ENCODE assay signal across 9 cellular contexts in the genomic region with DNA sequence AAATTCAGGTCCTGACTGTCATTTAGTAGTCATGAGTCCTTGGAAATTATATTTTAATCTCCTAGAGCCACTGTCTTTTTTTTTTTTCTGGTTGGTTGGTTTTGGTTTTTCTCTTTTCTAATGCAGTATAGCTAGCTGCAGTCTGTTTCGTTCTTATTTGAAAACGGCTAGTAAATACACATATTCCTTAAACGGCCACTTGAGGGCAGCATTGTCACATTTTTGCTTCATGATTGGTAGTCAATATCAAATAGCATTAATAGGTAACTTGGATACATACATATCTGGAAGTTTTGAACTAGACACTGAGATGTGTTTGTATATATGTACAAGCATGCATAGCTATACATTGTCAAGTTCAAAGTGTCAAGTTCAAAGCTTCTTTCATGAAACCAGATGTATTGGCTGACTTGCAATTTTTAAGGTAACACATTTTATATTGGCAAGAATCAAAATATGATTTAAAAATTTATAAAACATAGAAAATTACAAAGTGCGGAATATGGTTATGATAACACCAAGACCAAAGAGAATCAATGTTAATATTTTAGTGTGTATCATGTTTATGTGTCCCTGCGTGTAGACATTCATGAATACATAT. TPM values are rescaled to one million over a fixed set of nuclear protein-coding genes. Genes with fewer than 3 reads are reported as not detected.
DNase-seq lines count a peak whose midpoint lies in the region; ATAC-seq and TF ChIP-seq lines count a peak whose summit lies in the region.
"Had no signal": no experiment of that assay in that cellular context is flagged by ENCODE, and none has a peak within 500 bp of the region (broad histone marks: within the 10 kb centered on the region; RNA-seq: fewer than 3 reads in every experiment).

No MANE protein-coding gene starts in this region.

- H3K27me3 ChIP-seq in liver (ENCODE audit: control insufficient read depth in 4 of 4, insufficient read depth in 4 of 4, low read length in 3 of 4), result peaks cover 2 to 6% (median 3%) of the 10 kb centered on the region in 4 donors

- BruUV-seq in MCF 10A (replicated peaks; lab: Mats Ljungman, UMichigan), result no TSS peak

- TF ChIP-seq RAD21 in liver (IDR thresholded peaks at IDR 0.05), result peak; percentile 80 to 81

- DNase-seq in SIG-M5 treated with dmso at 0.1 percent for 504 hours (lab: John Stamatoyannopoulos, UW; ENCODE audit: unreplicated experiment) (peak; percentile 38), SIG-M5 (lab: John Stamatoyannopoulos, UW) (no peak), LoVo (ENCODE audit: low spot score) (peak; percentile 72), RWPE1 (ENCODE audit: low spot score) (peak; percentile 29), MCF 10A (ENCODE audit: unreplicated experiment) (peak; percentile 65)
- peak; percentile 7 for DNase-seq in stimulated activated CD8-positive, alpha-beta memory T cell treated with anti-CD3 and anti-CD28 coated beads, Interleukin-7, amount 100 ng/mL, for 24 hours (ENCODE audit: low read depth)

- H3K27ac ChIP-seq in RWPE1 (no peak overlapping the region), liver (ENCODE audit: low read depth in 1 of 2, low read length in 2 of 2) (no peak overlapping the region)

- ATAC-seq in HG02610 (IDR thresholded peaks at IDR 0.05; ENCODE audit: unreplicated experiment), result no peak

- POLR2A ChIA-PET in RWPE1 (lab: Yijun Ruan, JAX; ENCODE audit: low non-redundant PET), result no interaction called here
- POLR2A ChIA-PET in MCF 10A (lab: Yijun Ruan, JAX), result no interaction called here

- H3K27me3 Mint-ChIP-seq in MCF 10A (ENCODE audit: insufficient read depth, unreplicated experiment), result no peaks in the 10 kb centered on the region

- H3K9me3 Mint-ChIP-seq in MCF 10A (ENCODE audit: unreplicated experiment), result peaks cover 30% of the 10 kb centered on the region

- peaks cover 0 to 10% (median 6%) of the 10 kb centered on the region in 4 donors for H3K4me1 ChIP-seq in liver (ENCODE audit: control insufficient read depth in 4 of 4, insufficient read depth in 4 of 4, low read length in 3 of 4)

- intact Hi-C loops in MCF 10A (cut with micrococcal nuclease), result loop anchor here (1.0 kb wide), 1 partner anchor 1234 kb away; no protein-coding TSS in a partner anchor

- no peak overlapping the region for H3K27ac Mint-ChIP-seq in MCF 10A (ENCODE audit: low read depth, unreplicated experiment)
- H3K27ac Mint-ChIP-seq: activated naive CD8-positive, alpha-beta T cell had no signal

- H3K36me3 ChIP-seq in liver (ENCODE audit: control insufficient read depth in 4 of 4, insufficient read depth in 3 of 4, low read depth in 1 of 4, low read length in 3 of 4), result no peaks in the 10 kb centered on the region

- H3K9ac ChIP-seq in liver (ENCODE audit: low read depth in 1 of 2, low read length in 2 of 2), result no peak overlapping the region

- CTCF ChIA-PET in RWPE1 (lab: Yijun Ruan, JAX), result interaction anchor here (0.6 to 0.8 kb wide), 3 partner anchors 129 to 1302 kb away, joined by 3 read pairs; no protein-coding TSS in a partner anchor
- CTCF ChIA-PET in MCF 10A (lab: Yijun Ruan, JAX), result interaction anchor here (0.5 to 3.2 kb wide), 12 partner anchors 9 to 1620 kb away, joined by 3 to 18 read pairs (median 4); no protein-coding TSS in a partner anchor

- H3K4me1 Mint-ChIP-seq in MCF 10A (ENCODE audit: insufficient read depth, unreplicated experiment), result no peaks in the 10 kb centered on the region

- TF ChIP-seq CTCF in RWPE1 (conservative IDR thresholded peaks at IDR 0.05; ENCODE audit: low read depth) (peak; percentile 74), MCF 10A (IDR thresholded peaks at IDR 0.05; ENCODE audit: unreplicated experiment) (peak; percentile 63), liver (IDR thresholded peaks at IDR 0.05; ENCODE audit: low read depth, low read length, missing input control) (peak; percentile 74)

- no peaks in the 10 kb centered on the region for H3K36me3 Mint-ChIP-seq in MCF 10A (ENCODE audit: insufficient read depth, unreplicated experiment)
- H3K36me3 Mint-ChIP-seq: activated naive CD8-positive, alpha-beta T cell had no signal

- H3K4me3 ChIP-seq in liver (ENCODE audit: low read depth in 1 of 3, low read length in 3 of 3), result no peak overlapping the region

- 21% methylated on average over 5 of the region's 5 CpGs for WGBS in liver

- H3K9me3 ChIP-seq in liver (ENCODE audit: control insufficient read depth in 4 of 4, low read length in 3 of 4), result no peaks in the 10 kb centered on the region

- H3K4me3 Mint-ChIP-seq in MCF 10A (ENCODE audit: unreplicated experiment), result no peak overlapping the region
- H3K4me3 Mint-ChIP-seq: activated naive CD8-positive, alpha-beta T cell had no signal

TF ChIP-seq in liver, 16 proteins besides CTCF, POLR2A, EP300 and RAD21:
- no peak for TF ChIP-seq EGR1 (IDR thresholded peaks at IDR 0.05; ENCODE audit: low read depth in 2 of 2)
- TF ChIP-seq YY1 (IDR thresholded peaks at IDR 0.05), result no peak
- TF ChIP-seq, protein P1, sequence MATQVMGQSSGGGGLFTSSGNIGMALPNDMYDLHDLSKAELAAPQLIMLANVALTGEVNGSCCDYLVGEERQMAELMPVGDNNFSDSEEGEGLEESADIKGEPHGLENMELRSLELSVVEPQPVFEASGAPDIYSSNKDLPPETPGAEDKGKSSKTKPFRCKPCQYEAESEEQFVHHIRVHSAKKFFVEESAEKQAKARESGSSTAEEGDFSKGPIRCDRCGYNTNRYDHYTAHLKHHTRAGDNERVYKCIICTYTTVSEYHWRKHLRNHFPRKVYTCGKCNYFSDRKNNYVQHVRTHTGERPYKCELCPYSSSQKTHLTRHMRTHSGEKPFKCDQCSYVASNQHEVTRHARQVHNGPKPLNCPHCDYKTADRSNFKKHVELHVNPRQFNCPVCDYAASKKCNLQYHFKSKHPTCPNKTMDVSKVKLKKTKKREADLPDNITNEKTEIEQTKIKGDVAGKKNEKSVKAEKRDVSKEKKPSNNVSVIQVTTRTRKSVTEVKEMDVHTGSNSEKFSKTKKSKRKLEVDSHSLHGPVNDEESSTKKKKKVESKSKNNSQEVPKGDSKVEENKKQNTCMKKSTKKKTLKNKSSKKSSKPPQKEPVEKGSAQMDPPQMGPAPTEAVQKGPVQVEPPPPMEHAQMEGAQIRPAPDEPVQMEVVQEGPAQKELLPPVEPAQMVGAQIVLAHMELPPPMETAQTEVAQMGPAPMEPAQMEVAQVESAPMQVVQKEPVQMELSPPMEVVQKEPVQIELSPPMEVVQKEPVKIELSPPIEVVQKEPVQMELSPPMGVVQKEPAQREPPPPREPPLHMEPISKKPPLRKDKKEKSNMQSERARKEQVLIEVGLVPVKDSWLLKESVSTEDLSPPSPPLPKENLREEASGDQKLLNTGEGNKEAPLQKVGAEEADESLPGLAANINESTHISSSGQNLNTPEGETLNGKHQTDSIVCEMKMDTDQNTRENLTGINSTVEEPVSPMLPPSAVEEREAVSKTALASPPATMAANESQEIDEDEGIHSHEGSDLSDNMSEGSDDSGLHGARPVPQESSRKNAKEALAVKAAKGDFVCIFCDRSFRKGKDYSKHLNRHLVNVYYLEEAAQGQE (IDR thresholded peaks at IDR 0.05), result no peak
- no peak for TF ChIP-seq FOXA2 (IDR thresholded peaks at IDR 0.05)
- no peak for TF ChIP-seq FOXA1 (IDR thresholded peaks at IDR 0.05)
- no peak for TF ChIP-seq HNF4G (IDR thresholded peaks at IDR 0.05)
- TF ChIP-seq, protein P2, sequence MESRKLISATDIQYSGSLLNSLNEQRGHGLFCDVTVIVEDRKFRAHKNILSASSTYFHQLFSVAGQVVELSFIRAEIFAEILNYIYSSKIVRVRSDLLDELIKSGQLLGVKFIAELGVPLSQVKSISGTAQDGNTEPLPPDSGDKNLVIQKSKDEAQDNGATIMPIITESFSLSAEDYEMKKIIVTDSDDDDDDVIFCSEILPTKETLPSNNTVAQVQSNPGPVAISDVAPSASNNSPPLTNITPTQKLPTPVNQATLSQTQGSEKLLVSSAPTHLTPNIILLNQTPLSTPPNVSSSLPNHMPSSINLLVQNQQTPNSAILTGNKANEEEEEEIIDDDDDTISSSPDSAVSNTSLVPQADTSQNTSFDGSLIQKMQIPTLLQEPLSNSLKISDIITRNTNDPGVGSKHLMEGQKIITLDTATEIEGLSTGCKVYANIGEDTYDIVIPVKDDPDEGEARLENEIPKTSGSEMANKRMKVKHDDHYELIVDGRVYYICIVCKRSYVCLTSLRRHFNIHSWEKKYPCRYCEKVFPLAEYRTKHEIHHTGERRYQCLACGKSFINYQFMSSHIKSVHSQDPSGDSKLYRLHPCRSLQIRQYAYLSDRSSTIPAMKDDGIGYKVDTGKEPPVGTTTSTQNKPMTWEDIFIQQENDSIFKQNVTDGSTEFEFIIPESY (IDR thresholded peaks at IDR 0.05), result no peak
- no peak for TF ChIP-seq GABPA (IDR thresholded peaks at IDR 0.05 in 1 of 2, conservative IDR thresholded peaks at IDR 0.05 in 1 of 2)

RNA-seq across cellular contexts. Expression of a gene that starts 22.5 kb away (rescaled TPM):
- total RNA-seq in MCF 10A (2022) (not detected in 2 replicates), liver (not detected)
- polyA plus RNA-seq in liver, result not detected
